10 cellular contexts compared by ENCODE assay signal in genomic region chrX:140034916-140035315, GRCh38.
DNase-seq lines count a peak whose midpoint lies in the region; ATAC-seq and TF ChIP-seq lines count a peak whose summit lies in the region.
"Had no signal": no experiment of that assay in that cellular context is flagged by ENCODE, and none has a peak within 500 bp of the region (broad histone marks: within the 10 kb centered on the region; RNA-seq: fewer than 3 reads in every experiment).

No MANE protein-coding gene starts in this region.

- H3K4me1 ChIP-seq in lower lobe of right lung (no peaks in the 10 kb centered on the region), colonic mucosa (no peaks in the 10 kb centered on the region)

- no peak overlapping the region for H3K9ac ChIP-seq in colonic mucosa (ENCODE audit: low read depth in 2 of 2, low read length in 2 of 2)

- H3K36me3 Mint-ChIP-seq in mesothelial cell of epicardium, result no peaks in the 10 kb centered on the region

- H3K9me3 Mint-ChIP-seq in mesothelial cell of epicardium, result peaks cover 3% of the 10 kb centered on the region

- no peak overlapping the region for H3K27ac Mint-ChIP-seq in mesothelial cell of epicardium

- H3K4me3 ChIP-seq in GM06990 (replicated peaks; ENCODE audit: low read depth, low read length) (no peak overlapping the region), astrocyte of the cerebellum (ENCODE audit: low read depth, low read length) (no peak overlapping the region), lower lobe of right lung (no peak overlapping the region), colonic mucosa (no peak overlapping the region)

- H3K4me3 Mint-ChIP-seq in mesothelial cell of epicardium, result no peak overlapping the region

- peak; percentile 17 for TF ChIP-seq CTCF in GM06990 (IDR thresholded peaks at IDR 0.05; ENCODE audit: insufficient read depth, low read length, poor library complexity, severe bottlenecking)
- peak; percentile 7 for TF ChIP-seq CTCF in astrocyte of the cerebellum (IDR thresholded peaks at IDR 0.05; ENCODE audit: low read depth, low read length, missing control alignments)
- TF ChIP-seq CTCF in mesothelial cell of epicardium (IDR thresholded peaks at IDR 0.05; ENCODE audit: unreplicated experiment), result peak; percentile 29
- no peak for TF ChIP-seq CTCF in lower lobe of right lung (IDR thresholded peaks at IDR 0.05)
- TF ChIP-seq CTCF in colonic mucosa (IDR thresholded peaks at IDR 0.05), result no peak

- DNase-seq in GM06990 (ENCODE audit: extremely low read depth, insufficient read length) (no peak), Kasumi-1 (lab: John Stamatoyannopoulos, UW) (peak; percentile 11 to 20), astrocyte of the cerebellum (ENCODE audit: low read depth) (no peak), mesothelial cell of epicardium (ENCODE audit: low spot score in 2 of 2, unreplicated experiment in 2 of 2) (no peak), nucleus accumbens (lab: John Stamatoyannopoulos, UW) (no peak), lower lobe of right lung (no peak), colonic mucosa (no peak)
- DNase-seq: brain microvascular endothelial cell, MV-4-11 had no signal

- H3K9me3 ChIP-seq in lower lobe of right lung (no peaks in the 10 kb centered on the region), colonic mucosa (no peaks in the 10 kb centered on the region)

- H3K36me3 ChIP-seq in GM06990 (ENCODE audit: control insufficient read depth, insufficient read depth, low read length) (no peaks in the 10 kb centered on the region), lower lobe of right lung (no peaks in the 10 kb centered on the region), colonic mucosa (no peaks in the 10 kb centered on the region)
- H3K36me3 ChIP-seq: brain microvascular endothelial cell had no signal

- in situ Hi-C loops in astrocyte of the cerebellum (cut with HindIII; ENCODE audit: low sequenced_read_pairs), result no loop called here

- intact Hi-C loops in lower lobe of right lung (cut with DNase I) (no loop called here), colonic mucosa (cut with DNase I) (no loop called here)

- H3K27ac ChIP-seq in lower lobe of right lung (no peak overlapping the region), colonic mucosa (no peak overlapping the region)
- H3K27ac ChIP-seq: brain microvascular endothelial cell had no signal

- ATAC-seq in lower lobe of right lung (no peak), GM19324 (IDR thresholded peaks at IDR 0.05; ENCODE audit: low FRiP score, unreplicated experiment) (no peak)

- H3K27me3 ChIP-seq in GM06990 (replicated peaks; ENCODE audit: control insufficient read depth, insufficient read depth, low read length) (no peaks in the 10 kb centered on the region), lower lobe of right lung (ENCODE audit: low read depth) (no peaks in the 10 kb centered on the region), colonic mucosa (no peaks in the 10 kb centered on the region)
- H3K27me3 ChIP-seq: brain microvascular endothelial cell had no signal

- peaks cover 2% of the 10 kb centered on the region for H3K27me3 Mint-ChIP-seq in mesothelial cell of epicardium (ENCODE audit: low read depth)

- no peaks in the 10 kb centered on the region for H3K4me1 Mint-ChIP-seq in mesothelial cell of epicardium

Comparison
In these comparisons a context has a peak if more than half of its experiments do, and no peak if none do; other contexts are left out.
1. DNase-seq: peak in Kasumi-1 (2 of 2); none in GM06990 (single experiment), astrocyte of the cerebellum (single experiment), mesothelial cell of epicardium (0 of 2), nucleus accumbens (0 of 56), lower lobe of right lung (single experiment) and colonic mucosa (single experiment).
2. CTCF ChIP-seq: peak in GM06990 (single experiment), astrocyte of the cerebellum (single experiment) and mesothelial cell of epicardium (single experiment); none in lower lobe of right lung (single experiment) and colonic mucosa (single experiment).